Comparison of ENCODE assay signal across 17 cellular contexts in genomic region chr22:47102648-47103047, GRCh38.
A peak's percentile ranks its signal among the peaks of the same experiment; 100 is the strongest.
DNase-seq lines count a peak whose midpoint lies in the region; ATAC-seq and TF ChIP-seq lines count a peak whose summit lies in the region.
"Had no signal": no experiment of that assay in that cellular context is flagged by ENCODE, and none has a peak within 500 bp of the region (broad histone marks: within the 10 kb centered on the region; RNA-seq: fewer than 3 reads in every experiment).

No MANE protein-coding gene starts in this region.

- TF ChIP-seq POLR2A in heart left ventricle (IDR thresholded peaks at IDR 0.05): no peak

- TF ChIP-seq CTCF in H9 (conservative IDR thresholded peaks at IDR 0.05): no peak
- TF ChIP-seq CTCF in VCaP (conservative IDR thresholded peaks at IDR 0.05): no peak
- TF ChIP-seq CTCF in heart left ventricle (IDR thresholded peaks at IDR 0.05): no peak
- TF ChIP-seq CTCF in CD4-positive, alpha-beta T cell (IDR thresholded peaks at IDR 0.05): no peak

- no peak overlapping the region for H4K5ac ChIP-seq in H9 (ENCODE audit: insufficient read length, low read depth, low read length)

- H3K4ac ChIP-seq in H9 (ENCODE audit: low read depth, low read length) (no peak overlapping the region), trophoblast cell (ENCODE audit: low read depth, low read length) (no peak overlapping the region)

- no peak overlapping the region for H3T11ph ChIP-seq in H9 (ENCODE audit: low read length)

- H2BK5ac ChIP-seq in H9 (ENCODE audit: insufficient read length, low read length): no peak overlapping the region
- peak overlapping the region; percentile 47 for H2BK5ac ChIP-seq in trophoblast cell (ENCODE audit: low read depth, low read length, poor library complexity)

- H3K79me1 ChIP-seq in H9 (ENCODE audit: insufficient read depth, low read depth, low read length, poor library complexity, severe bottlenecking) (no peaks in the 10 kb centered on the region), trophoblast cell (ENCODE audit: low read length) (peaks cover 17% of the 10 kb centered on the region)

- peak overlapping the region; percentile 21; the same call in 1 of the 2 replicates for H3K14ac ChIP-seq in H9 (ENCODE audit: insufficient read depth, low read length)
- peak overlapping the region; percentile 16 for H3K14ac ChIP-seq in trophoblast cell (ENCODE audit: low read length)

- no CpG with 5 or more reads among the region's 2 CpGs for WGBS in H9 (ENCODE audit: extremely low coverage, insufficient read length, low lambda C conversion rate)
- WGBS in trophoblast cell (ENCODE audit: extremely low coverage, insufficient coverage, insufficient read length): no CpG with 5 or more reads among the region's 2 CpGs
- 70 to 91% (median 81%) methylated on average over 2 of the region's 2 CpGs for WGBS in heart left ventricle, 4 donors

- H3K36me3 ChIP-seq in trophoblast cell (ENCODE audit: control insufficient read depth in 1 of 2, insufficient read depth in 2 of 2, low read length in 2 of 2) (no peaks in the 10 kb centered on the region), SJCRH30 (no peaks in the 10 kb centered on the region), heart left ventricle (no peaks in the 10 kb centered on the region)
- H3K36me3 ChIP-seq: esophagus squamous epithelium had no signal

- H3K4me3 ChIP-seq in trophoblast cell (ENCODE audit: low read depth, low read length) (no peak overlapping the region), SJCRH30 (no peak overlapping the region), heart left ventricle (no peak overlapping the region)
- H3K4me3 ChIP-seq: esophagus squamous epithelium had no signal

- H3K79me2 ChIP-seq in H9 (ENCODE audit: insufficient read depth, low read length): no peaks in the 10 kb centered on the region
- H3K79me2 ChIP-seq in trophoblast cell (ENCODE audit: control insufficient read depth, insufficient read depth, low read length, poor library complexity): peaks cover 4% of the 10 kb centered on the region

- no peak for ATAC-seq in heart left ventricle
- no peak for ATAC-seq in CD4-positive, alpha-beta T cell (ENCODE audit: poor library complexity)
- ATAC-seq: Right ventricle myocardium inferior had no signal

- H3K27ac Mint-ChIP-seq in H9: peak overlapping the region; percentile 50 to 98 (median 96); a peak in 4 of 7 replicates
- no peak overlapping the region for H3K27ac Mint-ChIP-seq in CD4-positive, alpha-beta T cell

- H3K4me2 ChIP-seq in H9 (ENCODE audit: insufficient read depth, insufficient read length, low read length): no peak overlapping the region
- H3K4me2 ChIP-seq in trophoblast cell (ENCODE audit: low read length): peak overlapping the region; percentile 22
- H3K4me2 ChIP-seq: KMS-11 had no signal

- CTCF ChIA-PET in CD4-positive, alpha-beta T cell (lab: Charles Lee): no interaction called here

- H3K23me2 ChIP-seq in H9 (ENCODE audit: insufficient read length, low read depth, low read length, poor library complexity, severe bottlenecking): no peaks in the 10 kb centered on the region

- H3K4me1 ChIP-seq in H9 (ENCODE audit: insufficient read depth, low read length): peaks cover 5% of the 10 kb centered on the region; the same call in 1 of the 2 replicates
- H3K4me1 ChIP-seq in trophoblast cell (ENCODE audit: control insufficient read depth in 1 of 2, insufficient read depth in 2 of 2, low read length in 2 of 2): peaks cover 23 to 33% of the 10 kb centered on the region in 2 experiments
- no peaks in the 10 kb centered on the region for H3K4me1 ChIP-seq in SJCRH30
- peaks cover 0 to 2% (median 0%) of the 10 kb centered on the region in 12 donors for H3K4me1 ChIP-seq in heart left ventricle

- no peaks in the 10 kb centered on the region; a peak in 2 of 5 replicates for H3K9me3 Mint-ChIP-seq in H9
- no peaks in the 10 kb centered on the region for H3K9me3 Mint-ChIP-seq in CD4-positive, alpha-beta T cell

- H3K23ac ChIP-seq in H9 (ENCODE audit: insufficient read length, low read depth, low read length): no peak overlapping the region
- no peak overlapping the region for H3K23ac ChIP-seq in trophoblast cell (ENCODE audit: low read length)

- in situ Hi-C loops in ACHN (cut with HindIII; ENCODE audit: low pct_ligation_motif_present, low pct_unique_long_range_greater_than_20kb, low sequenced_read_pairs): no loop called here

- no peak overlapping the region for H2AK5ac ChIP-seq in H9 (ENCODE audit: insufficient read length, low read length)
- no peak overlapping the region for H2AK5ac ChIP-seq in trophoblast cell (ENCODE audit: low read length)

- H3K4me1 Mint-ChIP-seq in H9: peaks cover 51 to 57% of the 10 kb centered on the region in 2 experiments
- no peaks in the 10 kb centered on the region for H3K4me1 Mint-ChIP-seq in CD4-positive, alpha-beta T cell (ENCODE audit: low read depth)

- H4K91ac ChIP-seq in H9 (ENCODE audit: insufficient read length, low read depth, low read length) (no peak overlapping the region), trophoblast cell (ENCODE audit: low read depth, low read length) (peak overlapping the region; percentile 54)

- DNase-seq in H9: peak; percentile 74
- peak; percentile 81 for DNase-seq in iPS-NIHi11 (ENCODE audit: low spot score)
- peak; percentile 79 to 89 for DNase-seq in trophoblast cell
- DNase-seq in SJCRH30: no peak
- DNase-seq in heart left ventricle: no peak
- no peak for DNase-seq in ACHN
- DNase-seq in CD4-positive, alpha-beta T cell: no peak
- DNase-seq: activated CD4-positive, alpha-beta T cell treated with anti-CD3 and anti-CD28 coated beads, Interleukin-2, amount 50 U/mL, for 1 hour; activated T-cell treated with anti-CD3 and anti-CD28 coated beads for 4 hours; amygdala; caudate nucleus; DND-41; esophagus squamous epithelium; NCI-H187 treated with DMSO at 0.1 percent for 48 hours had no signal

- H3K27me3 Mint-ChIP-seq in H9 (ENCODE audit: low read depth): no peaks in the 10 kb centered on the region
- no peaks in the 10 kb centered on the region for H3K27me3 Mint-ChIP-seq in CD4-positive, alpha-beta T cell

- no peak overlapping the region for H2BK15ac ChIP-seq in H9 (ENCODE audit: low read depth, low read length)

- H3K9ac ChIP-seq in H9 (ENCODE audit: extremely low read depth, insufficient read length, low read length) (no peak overlapping the region), trophoblast cell (ENCODE audit: low read length) (no peak overlapping the region)
- H3K9ac ChIP-seq: KMS-11 had no signal

- H3K56ac ChIP-seq in H9 (ENCODE audit: insufficient read length, low read depth, low read length): no peak overlapping the region

- intact Hi-C loops in heart left ventricle (cut with DNase I): loop anchor here in 1 of 10 donors (10.0 kb wide), 1 partner anchor 58 kb away; no protein-coding TSS in a partner anchor
- intact Hi-C loops in CD4-positive, alpha-beta T cell (cut with DNase I, micrococcal nuclease): no loop called here

- no peak overlapping the region for H3K27ac ChIP-seq in H9 (ENCODE audit: insufficient read length, low read depth, low read length)
- peak overlapping the region; percentile 18 for H3K27ac ChIP-seq in VCaP
- peak overlapping the region; percentile 88 for H3K27ac ChIP-seq in trophoblast cell (ENCODE audit: low read depth, low read length)
- H3K27ac ChIP-seq in SJCRH30: no peak overlapping the region
- H3K27ac ChIP-seq in heart left ventricle: no peak overlapping the region
- H3K27ac ChIP-seq in CD4-positive, alpha-beta T cell (ENCODE audit: low read depth, low read length): no peak overlapping the region
- H3K27ac ChIP-seq: KMS-11 had no signal

- H2AFZ ChIP-seq in H9 (ENCODE audit: low read length) (no peak overlapping the region), trophoblast cell (ENCODE audit: insufficient read depth, low read length, poor library complexity) (no peak overlapping the region)

- H2BK20ac ChIP-seq in H9 (ENCODE audit: low read depth, low read length, poor library complexity, severe bottlenecking): no peak overlapping the region

- no peaks in the 10 kb centered on the region for H3K27me3 ChIP-seq in H9 (ENCODE audit: insufficient read depth, low read length)
- no peaks in the 10 kb centered on the region for H3K27me3 ChIP-seq in trophoblast cell (ENCODE audit: insufficient read depth, low read length)
- H3K27me3 ChIP-seq in SJCRH30: no peaks in the 10 kb centered on the region
- no peaks in the 10 kb centered on the region for H3K27me3 ChIP-seq in heart left ventricle
- no peaks in the 10 kb centered on the region for H3K27me3 ChIP-seq in CD4-positive, alpha-beta T cell (ENCODE audit: control insufficient read depth, insufficient read depth, low read length)
- H3K27me3 ChIP-seq: esophagus squamous epithelium had no signal

- H4K12ac ChIP-seq in trophoblast cell (ENCODE audit: low read depth, low read length): no peak overlapping the region

- no peak overlapping the region for H4K8ac ChIP-seq in H9 (replicated peaks; ENCODE audit: insufficient read length, low read depth, low read length)
- H4K8ac ChIP-seq in trophoblast cell (ENCODE audit: low read depth, low read length): peak overlapping the region; percentile 12

- no peaks in the 10 kb centered on the region for H3K9me3 ChIP-seq in H9 (ENCODE audit: control insufficient read depth, low read depth, low read length)
- no peaks in the 10 kb centered on the region for H3K9me3 ChIP-seq in trophoblast cell (ENCODE audit: insufficient read depth, low read depth, low read length)
- no peaks in the 10 kb centered on the region for H3K9me3 ChIP-seq in SJCRH30 (replicated peaks)
- no peaks in the 10 kb centered on the region for H3K9me3 ChIP-seq in heart left ventricle
- no peaks in the 10 kb centered on the region for H3K9me3 ChIP-seq in CD4-positive, alpha-beta T cell (ENCODE audit: control insufficient read depth, low read length)
- H3K9me3 ChIP-seq: esophagus squamous epithelium had no signal

- no peak overlapping the region for H2BK120ac ChIP-seq in H9 (ENCODE audit: low read depth, low read length, poor library complexity, severe bottlenecking)
- peak overlapping the region; percentile 33 for H2BK120ac ChIP-seq in trophoblast cell (ENCODE audit: insufficient read depth, low read length, poor library complexity)

- no peak overlapping the region for H3K4me3 Mint-ChIP-seq in H9
- no peak overlapping the region for H3K4me3 Mint-ChIP-seq in CD4-positive, alpha-beta T cell

- H4K20me1 ChIP-seq in H9 (ENCODE audit: control insufficient read depth, insufficient read depth, insufficient read length): peaks cover 2% of the 10 kb centered on the region

- H2BK12ac ChIP-seq in H9 (ENCODE audit: insufficient read length, low read depth, low read length) (no peak overlapping the region), trophoblast cell (ENCODE audit: low read length) (peak overlapping the region; percentile 21)

- H3K18ac ChIP-seq in H9 (ENCODE audit: insufficient read length, low read depth, low read length) (peak overlapping the region; percentile 31), trophoblast cell (ENCODE audit: low read length) (peak overlapping the region; percentile 5)

- POLR2A ChIA-PET in CD4-positive, alpha-beta T cell (lab: Charles Lee): no interaction called here

- H3K36me3 Mint-ChIP-seq in H9 (ENCODE audit: insufficient read depth in 1 of 3, low read depth in 3 of 3): peaks cover 0 to 7% (median 2%) of the 10 kb centered on the region in 3 experiments; a peak in 3 of 7 replicates
- H3K36me3 Mint-ChIP-seq in CD4-positive, alpha-beta T cell (ENCODE audit: low read depth): peaks cover 19% of the 10 kb centered on the region

Comparison
In these comparisons a context has a peak if more than half of its experiments do, and no peak if none do; other contexts are left out.
1. DNase-seq: peak in H9 (single experiment), iPS-NIHi11 (single experiment) and trophoblast cell (2 of 2); none in SJCRH30 (0 of 2), heart left ventricle (0 of 5), ACHN (single experiment) and CD4-positive, alpha-beta T cell (0 of 10).
2. H3K27ac ChIP-seq: peak in VCaP (single experiment) and trophoblast cell (single experiment); none in H9 (single experiment), SJCRH30 (single experiment), heart left ventricle (0 of 12) and CD4-positive, alpha-beta T cell (single experiment).